ENCODE assay signal across 17 cellular contexts in the genomic region with DNA sequence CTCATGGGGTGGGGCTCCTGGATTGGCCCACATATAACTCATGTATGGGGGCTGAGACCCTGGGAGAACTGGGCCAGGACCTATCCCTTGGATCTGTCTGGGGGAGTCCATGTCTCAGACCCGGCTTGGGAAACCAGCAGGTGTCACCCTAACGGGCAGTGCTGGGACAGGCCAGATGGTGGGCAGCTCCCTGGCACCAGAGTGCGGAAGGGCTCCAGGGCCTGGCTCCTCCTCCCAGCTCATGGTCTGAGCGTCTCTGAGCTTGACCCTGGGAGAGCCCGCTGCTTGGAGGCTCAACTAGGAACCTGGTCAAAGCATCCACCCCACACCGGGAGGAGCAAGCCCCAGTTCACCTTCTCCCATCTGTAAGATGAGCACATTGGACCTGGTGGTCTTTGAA. TPM values are rescaled to one million over a fixed set of nuclear protein-coding genes. Genes with fewer than 3 reads are reported as not detected.
DNase-seq lines count a peak whose midpoint lies in the region; ATAC-seq and TF ChIP-seq lines count a peak whose summit lies in the region.
"Had no signal": no experiment of that assay in that cellular context is flagged by ENCODE, and none has a peak within 500 bp of the region (broad histone marks: within the 10 kb centered on the region; RNA-seq: fewer than 3 reads in every experiment).

No MANE protein-coding gene starts in this region.

- intact Hi-C loops in lower lobe of right lung (cut with DNase I), result no loop called here
- intact Hi-C loops in esophagus squamous epithelium (cut with DNase I), result no loop called here
- intact Hi-C loops in activated T-helper 2 cell treated with anti-CD3 and anti-CD28 coated beads, Interferon-gamma antibody, Interleukin-2, Interleukin-4, amounts not matched to agents 10 μg/mL and 5 μg/mL and 100 μg/mL, durations not matched to agents 14 hours and 24 hours and 36 hours (cut with micrococcal nuclease), result no loop called here

- no peaks in the 10 kb centered on the region for H3K27me3 ChIP-seq in lower lobe of right lung (ENCODE audit: low read depth)
- H3K27me3 ChIP-seq in esophagus squamous epithelium, result no peaks in the 10 kb centered on the region
- H3K27me3 ChIP-seq: BLaER1 had no signal

- ATAC-seq in lower lobe of right lung (peak; percentile 47 to 55), GM21737 (IDR thresholded peaks at IDR 0.05; ENCODE audit: unreplicated experiment) (no peak)
- ATAC-seq: activated T-cell treated with anti-CD3 and anti-CD28 coated beads, Interleukin-2, amount 50 U/mL, for 4 hours; K562; stimulated activated naive B cell treated with anti-CD40 and anti-IgM and Interleukin-4, amounts not matched to agents 10 μg/mL and 1 μg/mL and 100 μg/mL, for 72 hours had no signal

- 53 to 80% methylated on average over 1 to 3 of the region's 6 CpGs for WGBS in esophagus squamous epithelium, 2 donors

- DNase-seq in AG04449 (ENCODE audit: low read depth, low spot score) (no peak), HFFc6 (no peak), coronary artery (ENCODE audit: low spot score) (no peak), lower lobe of right lung (no peak), esophagus squamous epithelium (lab: John Stamatoyannopoulos, UW) (no peak), DMS79 treated with DMSO at 0.1 percent for 48 hours (lab: John Stamatoyannopoulos, UW) (no peak)
- no peak for DNase-seq in activated T-helper 2 cell treated with anti-CD3 and anti-CD28 coated beads, Interferon-gamma antibody, Interleukin-2, Interleukin-4, amounts not matched to agents 10 μg/mL and 5 μg/mL and 100 μg/mL, durations not matched to agents 14 hours and 24 hours and 36 hours (ENCODE audit: low spot score)
- DNase-seq: activated CD4-positive, alpha-beta T cell treated with anti-CD3 and anti-CD28 coated beads for 1 hour; activated T-cell treated with anti-CD3 and anti-CD28 coated beads, Interleukin-2, amount 50 U/mL, for 4 hours; mesenchymal stem cell; NCI-H187 treated with DMSO at 0.1 percent for 48 hours; NK-92 treated with Interleukin-12 subunit alpha and Interleukin-12 subunit beta, amount 100 ng/mL, for 24 hours; stimulated activated CD4-positive, alpha-beta T cell treated with anti-CD3 and anti-CD28 coated beads, Interleukin-2, amount 100 ng/mL, for 48 hours; stimulated activated naive B cell treated with anti-CD40 and anti-IgM and Interleukin-4, amounts not matched to agents 10 μg/mL and 1 μg/mL and 100 μg/mL, for 72 hours had no signal

- POLR2A ChIA-PET in AG04449 (lab: Yijun Ruan, JAX), result no interaction called here

- TF ChIP-seq CTCF in AG04449 (IDR thresholded peaks at IDR 0.05; ENCODE audit: insufficient read depth, low read length, missing control alignments) (peak; percentile 7), HFFc6 (IDR thresholded peaks at IDR 0.05) (peak; percentile 35; the same call in 1 of the 2 replicates), coronary artery (IDR thresholded peaks at IDR 0.05) (peak; percentile 35), lower lobe of right lung (IDR thresholded peaks at IDR 0.05) (no peak), esophagus squamous epithelium (IDR thresholded peaks at IDR 0.05) (no peak)

- peaks cover 2% of the 10 kb centered on the region for H3K27me3 Mint-ChIP-seq in HFFc6 (ENCODE audit: insufficient read depth)
- no peaks in the 10 kb centered on the region for H3K27me3 Mint-ChIP-seq in activated T-helper 2 cell treated with anti-CD3 and anti-CD28 coated beads, Interferon-gamma antibody, Interleukin-2, Interleukin-4, amounts not matched to agents 10 μg/mL and 5 μg/mL and 100 μg/mL, durations not matched to agents 14 hours and 24 hours and 36 hours (ENCODE audit: low read depth)

- no peaks in the 10 kb centered on the region for H3K9me3 ChIP-seq in lower lobe of right lung
- H3K9me3 ChIP-seq in esophagus squamous epithelium, result no peaks in the 10 kb centered on the region
- H3K9me3 ChIP-seq: BLaER1 had no signal

- no peaks in the 10 kb centered on the region for H3K36me3 ChIP-seq in lower lobe of right lung
- H3K36me3 ChIP-seq in esophagus squamous epithelium, result no peaks in the 10 kb centered on the region
- H3K36me3 ChIP-seq: BLaER1 had no signal

- H3K27ac Mint-ChIP-seq in HFFc6, result no peak overlapping the region
- H3K27ac Mint-ChIP-seq in activated T-helper 2 cell treated with anti-CD3 and anti-CD28 coated beads, Interferon-gamma antibody, Interleukin-2, Interleukin-4, amounts not matched to agents 10 μg/mL and 5 μg/mL and 100 μg/mL, durations not matched to agents 14 hours and 24 hours and 36 hours, result no peak overlapping the region
- H3K27ac Mint-ChIP-seq: stimulated activated naive B cell treated with anti-CD40 and anti-IgM and Interleukin-4, amounts not matched to agents 10 μg/mL and 1 μg/mL and 100 μg/mL, for 72 hours had no signal

- CTCF ChIA-PET in AG04449 (lab: Yijun Ruan, JAX), result no interaction called here

- H3K36me3 Mint-ChIP-seq in HFFc6 (ENCODE audit: low read depth), result no peaks in the 10 kb centered on the region
- H3K36me3 Mint-ChIP-seq in activated T-helper 2 cell treated with anti-CD3 and anti-CD28 coated beads, Interferon-gamma antibody, Interleukin-2, Interleukin-4, amounts not matched to agents 10 μg/mL and 5 μg/mL and 100 μg/mL, durations not matched to agents 14 hours and 24 hours and 36 hours (ENCODE audit: low read depth), result no peaks in the 10 kb centered on the region
- H3K36me3 Mint-ChIP-seq: stimulated activated naive B cell treated with anti-CD40 and anti-IgM and Interleukin-4, amounts not matched to agents 10 μg/mL and 1 μg/mL and 100 μg/mL, for 72 hours had no signal

- no peaks in the 10 kb centered on the region for H3K4me1 ChIP-seq in lower lobe of right lung
- no peaks in the 10 kb centered on the region for H3K4me1 ChIP-seq in esophagus squamous epithelium
- H3K4me1 ChIP-seq: BLaER1 had no signal

- H3K4me3 ChIP-seq in AG04449 (ENCODE audit: low read depth, low read length) (no peak overlapping the region), coronary artery (no peak overlapping the region), lower lobe of right lung (no peak overlapping the region), esophagus squamous epithelium (no peak overlapping the region)
- H3K4me3 ChIP-seq: BLaER1, K562 had no signal

- H3K27ac ChIP-seq in coronary artery, result no peak overlapping the region
- no peak overlapping the region for H3K27ac ChIP-seq in lower lobe of right lung
- no peak overlapping the region for H3K27ac ChIP-seq in esophagus squamous epithelium
- H3K27ac ChIP-seq: BLaER1 had no signal

- H3K4me1 Mint-ChIP-seq in HFFc6 (ENCODE audit: low read depth), result no peaks in the 10 kb centered on the region
- H3K4me1 Mint-ChIP-seq in activated T-helper 2 cell treated with anti-CD3 and anti-CD28 coated beads, Interferon-gamma antibody, Interleukin-2, Interleukin-4, amounts not matched to agents 10 μg/mL and 5 μg/mL and 100 μg/mL, durations not matched to agents 14 hours and 24 hours and 36 hours (ENCODE audit: low read depth), result no peaks in the 10 kb centered on the region
- H3K4me1 Mint-ChIP-seq: stimulated activated naive B cell treated with anti-CD40 and anti-IgM and Interleukin-4, amounts not matched to agents 10 μg/mL and 1 μg/mL and 100 μg/mL, for 72 hours had no signal

- H3K9me3 Mint-ChIP-seq in HFFc6, result no peaks in the 10 kb centered on the region
- H3K9me3 Mint-ChIP-seq in activated T-helper 2 cell treated with anti-CD3 and anti-CD28 coated beads, Interferon-gamma antibody, Interleukin-2, Interleukin-4, amounts not matched to agents 10 μg/mL and 5 μg/mL and 100 μg/mL, durations not matched to agents 14 hours and 24 hours and 36 hours, result no peaks in the 10 kb centered on the region
- H3K9me3 Mint-ChIP-seq: activated T-cell treated with anti-CD3 and anti-CD28 coated beads, Interleukin-2, amount 50 U/mL, for 4 hours; stimulated activated naive B cell treated with anti-CD40 and anti-IgM and Interleukin-4, amounts not matched to agents 10 μg/mL and 1 μg/mL and 100 μg/mL, for 72 hours had no signal

- no peak overlapping the region for H3K4me3 Mint-ChIP-seq in HFFc6
- H3K4me3 Mint-ChIP-seq in activated T-helper 2 cell treated with anti-CD3 and anti-CD28 coated beads, Interferon-gamma antibody, Interleukin-2, Interleukin-4, amounts not matched to agents 10 μg/mL and 5 μg/mL and 100 μg/mL, durations not matched to agents 14 hours and 24 hours and 36 hours (ENCODE audit: low read depth), result no peak overlapping the region
- H3K4me3 Mint-ChIP-seq: activated T-cell treated with anti-CD3 and anti-CD28 coated beads, Interleukin-2, amount 50 U/mL, for 4 hours; stimulated activated naive B cell treated with anti-CD40 and anti-IgM and Interleukin-4, amounts not matched to agents 10 μg/mL and 1 μg/mL and 100 μg/mL, for 72 hours had no signal

- no peak for TF ChIP-seq POLR2A in esophagus squamous epithelium (IDR thresholded peaks at IDR 0.05)

RNA-seq across cellular contexts. Expression of gene NCS1, which starts 15.5 kb away (rescaled TPM):
- total RNA-seq in HFFc6 (2021; fragmentation: NEBNext Ultra II Directional; extraction: Animal tissue kit (Norgen Biotek cat#: 25700)), result 100 to 1,000 TPM in 4 of 6 experiments, 10 to 100 TPM in 2; 96.5 to 108 (median 104) TPM
- 7.0 TPM for total RNA-seq in lower lobe of right lung
- total RNA-seq in esophagus squamous epithelium, result 10 to 100 TPM in 3 of 4 donors, 1 to 10 TPM in 1; 9.3 to 31.3 (median 15.2) TPM
- 23.5 and 27.9 TPM in 2 replicates for total RNA-seq in activated T-helper 2 cell treated with anti-CD3 and anti-CD28 coated beads, Interferon-gamma antibody, Interleukin-2, Interleukin-4, amounts not matched to agents 10 μg/mL and 5 μg/mL and 100 μg/mL, durations not matched to agents 14 hours and 24 hours and 36 hours

Comparison
In these comparisons a context has a peak if more than half of its experiments do, and no peak if none do; other contexts are left out.
1. CTCF ChIP-seq: peak in AG04449 (single experiment), HFFc6 (single experiment) and coronary artery (single experiment); none in lower lobe of right lung (single experiment) and esophagus squamous epithelium (0 of 6).